ENCODE assay signal across 20 cellular contexts in the genomic region with DNA sequence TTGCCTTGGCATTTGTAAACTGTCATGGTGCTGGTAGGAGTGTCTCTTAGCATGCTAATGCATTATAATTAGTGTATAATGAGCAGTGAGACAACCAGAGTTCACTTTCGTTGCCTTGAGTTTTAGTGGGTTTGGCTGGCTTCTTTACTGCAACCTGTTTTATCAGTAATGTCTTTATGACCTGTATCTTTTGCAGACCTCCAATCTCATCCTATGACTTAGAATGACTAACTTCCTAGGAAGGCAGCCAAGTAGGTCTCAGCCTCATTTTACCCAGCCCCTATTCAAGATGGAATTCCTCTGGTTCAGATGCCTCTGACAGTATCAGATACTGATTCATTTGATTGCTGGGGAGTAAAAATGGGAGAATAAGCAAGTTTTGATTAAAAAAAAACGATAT. TPM values are rescaled to one million over a fixed set of nuclear protein-coding genes. Genes with fewer than 3 reads are reported as not detected.
A peak's percentile ranks its signal among the peaks of the same experiment; 100 is the strongest.
DNase-seq lines count a peak whose midpoint lies in the region; ATAC-seq and TF ChIP-seq lines count a peak whose summit lies in the region.
"Had no signal": no experiment of that assay in that cellular context is flagged by ENCODE, and none has a peak within 500 bp of the region (broad histone marks: within the 10 kb centered on the region; RNA-seq: fewer than 3 reads in every experiment).

No MANE protein-coding gene starts in this region.

- DNase-seq in EH (ENCODE audit: low read depth) (peak; percentile 9), PC-3 (peak; percentile 79), choroid plexus epithelial cell (ENCODE audit: low read depth) (peak; percentile 48), kidney glomerular epithelial cell (lab: John Stamatoyannopoulos, UW) (peak; percentile 16), substantia nigra (lab: John Stamatoyannopoulos, UW) (no peak), nucleus accumbens (lab: John Stamatoyannopoulos, UW) (no peak), GM10266 (ENCODE audit: extremely low spot score) (no peak), NCI-H1930 (lab: John Stamatoyannopoulos, UW) (no peak)
- DNase-seq: activated CD4-positive, alpha-beta T cell treated with anti-CD3 and anti-CD28 coated beads, Interleukin-2, amount 50 U/mL, for 48 hours; activated gamma-delta T cell; DMS 273 treated with DMSO at 0.1 percent for 48 hours; NCI-H1092 treated with DMSO at 0.1 percent for 48 hours; NCI-H2081 treated with DMSO at 0.1 percent for 48 hours; NCI-H526 had no signal

- no peaks in the 10 kb centered on the region for H3F3A ChIP-seq in PC-3 (ENCODE audit: low read length, unreplicated experiment)

- no peak overlapping the region for H3K9ac ChIP-seq in PC-3 (ENCODE audit: low read length)
- H3K9ac ChIP-seq: KMS-11, neural progenitor cell had no signal

- peak; percentile 46 for ATAC-seq in PC-3
- ATAC-seq: Right ventricle myocardium inferior had no signal

- intact Hi-C loops in PC-3 (cut with micrococcal nuclease) = no loop called here

- no peak for TF ChIP-seq CTCF in PC-3 (conservative IDR thresholded peaks at IDR 0.05; ENCODE audit: low read depth, low read length)
- TF ChIP-seq CTCF in choroid plexus epithelial cell (conservative IDR thresholded peaks at IDR 0.05; ENCODE audit: low read depth, low read length) = no peak
- no peak for TF ChIP-seq CTCF in GM10266 (IDR thresholded peaks at IDR 0.05; ENCODE audit: control insufficient read depth, insufficient read depth, low read depth, missing control alignments)

- H3K4me3 ChIP-seq in PC-3 (ENCODE audit: low read length) (no peak overlapping the region), choroid plexus epithelial cell (ENCODE audit: low read depth, low read length) (no peak overlapping the region)
- H3K4me3 ChIP-seq: neural progenitor cell had no signal

- H3K4me2 ChIP-seq in PC-3 (ENCODE audit: low read length) = peak overlapping the region; percentile 6; the same call in 1 of the 2 replicates
- H3K4me2 ChIP-seq: KMS-11, neural progenitor cell had no signal

- CTCF ChIA-PET in PC-3 (lab: Charles Lee) = no interaction called here

- no peaks in the 10 kb centered on the region for H3K9me3 ChIP-seq in PC-3 (ENCODE audit: low read length)

- H3K4me1 ChIP-seq in PC-3 (ENCODE audit: insufficient read depth, low read length) = peaks cover 33% of the 10 kb centered on the region

- H3K27me3 ChIP-seq in PC-3 (ENCODE audit: low read length) = no peaks in the 10 kb centered on the region
- H3K27me3 ChIP-seq: neural progenitor cell had no signal

- H4K20me1 ChIP-seq in PC-3 (ENCODE audit: low read length) = no peaks in the 10 kb centered on the region

- POLR2A ChIA-PET in PC-3 (lab: Charles Lee; ENCODE audit: unreplicated experiment) = no interaction called here

- BruUV-seq in PC-3 (replicated peaks; lab: Mats Ljungman, UMichigan) = no TSS peak

- no peaks in the 10 kb centered on the region for H3K79me2 ChIP-seq in PC-3 (ENCODE audit: low read length)

- H3K27ac ChIP-seq in PC-3 (ENCODE audit: low read length) = no peak overlapping the region
- H3K27ac ChIP-seq in substantia nigra (ENCODE audit: low read depth, low read length, poor library complexity, severe bottlenecking) = no peak overlapping the region
- H3K27ac ChIP-seq: KMS-11, neural progenitor cell had no signal

- H3K36me3 ChIP-seq in PC-3 (ENCODE audit: low read depth, low read length) = no peaks in the 10 kb centered on the region
- H3K36me3 ChIP-seq: neural progenitor cell had no signal

- H2AFZ ChIP-seq in PC-3 (ENCODE audit: low read length) = no peak overlapping the region
- H2AFZ ChIP-seq: neural progenitor cell had no signal

- H3K9me2 ChIP-seq in PC-3 (replicated peaks; ENCODE audit: low read length) = no peaks in the 10 kb centered on the region

RNA-seq across cellular contexts. Expression of a gene that starts 42.8 kb away (rescaled TPM):
- total RNA-seq in PC-3 (2014; rRNA removed) = 0.06 and 0.07 TPM in 2 replicates
- total RNA-seq: mononuclear cell; pulmonary artery endothelial cell; T-helper 1 cell treated with Interleukin-12 subunit alpha and Interleukin-12 subunit beta and Interleukin-4 antibody, amounts not matched to agents 30 ng/mL and 1 ng/mL, for 36 hours had no signal

Comparison
In these comparisons a context has a peak if more than half of its experiments do, and no peak if none do; other contexts are left out.
1. DNase-seq: peak in EH (single experiment), PC-3 (single experiment), choroid plexus epithelial cell (single experiment) and kidney glomerular epithelial cell (single experiment); none in substantia nigra (0 of 49), nucleus accumbens (0 of 56), GM10266 (single experiment) and NCI-H1930 (0 of 2).